Comparison of ENCODE assay signal across 11 cellular contexts in genomic region chr16:2441143-2441804, GRCh38. TPM values are rescaled to one million over a fixed set of nuclear protein-coding genes. Genes with fewer than 3 reads are reported as not detected.
"Had no signal": no experiment of that assay in that cellular context is flagged by ENCODE, and none has a peak within 500 bp of the region (broad histone marks: within the 10 kb centered on the region; RNA-seq: fewer than 3 reads in every experiment).

No MANE protein-coding gene starts in this region.

RNA-seq across cellular contexts. Expression of gene TEDC2, which starts 18.6 kb away (rescaled TPM):
- total RNA-seq: ascending aorta had no signal

RNA-seq across cellular contexts. Expression of gene NTN3, which starts 29.8 kb away (rescaled TPM):
- total RNA-seq: activated naive CD4-positive, alpha-beta T cell treated with anti-CD3 and anti-CD28 coated beads for 36 hours; activated T-cell treated with anti-CD3 and anti-CD28 coated beads, Interleukin-2, amount 50 U/mL, for 4 hours; activated T-helper 1 cell treated with anti-CD3 and anti-CD28 coated beads, Interleukin-12 subunit alpha, Interleukin-12 subunit beta, Interleukin-2, Interleukin-4 antibody, amounts not matched to agents 30 ng/mL and 10 ng/mL and 1 ng/mL, durations not matched to agents 14 hours and 24 hours and 36 hours; activated T-helper 2 cell treated with anti-CD3 and anti-CD28 coated beads, Interferon-gamma antibody, Interleukin-2, Interleukin-4, amounts not matched to agents 10 μg/mL and 5 μg/mL and 100 μg/mL, durations not matched to agents 14 hours and 24 hours and 36 hours; ascending aorta; breast epithelium; colonic mucosa; gastroesophageal sphincter; T-helper 1 cell treated with Interleukin-12 subunit alpha and Interleukin-12 subunit beta and Interleukin-4 antibody, amounts not matched to agents 30 ng/mL and 1 ng/mL, for 36 hours had no signal
- polyA plus RNA-seq: endothelial cell of umbilical vein, heart right ventricle had no signal
